Comparison of ENCODE assay signal across 10 cellular contexts in genomic region chr5:132778129-132778528, GRCh38. TPM values are rescaled to one million over a fixed set of nuclear protein-coding genes. Genes with fewer than 3 reads are reported as not detected.
DNase-seq lines count a peak whose midpoint lies in the region; ATAC-seq, FAIRE-seq and TF ChIP-seq lines count a peak whose summit lies in the region.
"Had no signal": no experiment of that assay in that cellular context is flagged by ENCODE, and none has a peak within 500 bp of the region (broad histone marks: within the 10 kb centered on the region; RNA-seq: fewer than 3 reads in every experiment).

No MANE protein-coding gene starts in this region.

- H3K36me3 Mint-ChIP-seq in activated CD8-positive, alpha-beta memory T cell treated with anti-CD3 and anti-CD28 coated beads, Interleukin-2, amount 10 ng/mL, durations not matched to agents 7 days and 5 days = no peaks in the 10 kb centered on the region
- H3K36me3 Mint-ChIP-seq in astrocyte (ENCODE audit: low read depth, unreplicated experiment) = peaks cover 3% of the 10 kb centered on the region

- 86% methylated on average over 4 of the region's 4 CpGs for WGBS in right lobe of liver (ENCODE audit: insufficient coverage, low coverage, low lambda C conversion rate, missing lambda C conversion rate)

- CTCF ChIA-PET in activated CD8-positive, alpha-beta memory T cell treated with anti-CD3 and anti-CD28 coated beads, Interleukin-2, amount 10 ng/mL, durations not matched to agents 7 days and 5 days (lab: Charles Lee) = interaction anchor here (1.1 to 1.7 kb wide), 4 partner anchors 20 to 251 kb away, joined by 3 to 8 read pairs (median 4); no protein-coding TSS in a partner anchor

- H3K4me1 Mint-ChIP-seq in activated CD8-positive, alpha-beta memory T cell treated with anti-CD3 and anti-CD28 coated beads, Interleukin-2, amount 10 ng/mL, durations not matched to agents 7 days and 5 days = peaks cover 26% of the 10 kb centered on the region
- peaks cover 42% of the 10 kb centered on the region for H3K4me1 Mint-ChIP-seq in astrocyte (ENCODE audit: low read depth, unreplicated experiment)

- peak overlapping the region; percentile 72 for H3K4me3 Mint-ChIP-seq in activated CD8-positive, alpha-beta memory T cell treated with anti-CD3 and anti-CD28 coated beads, Interleukin-2, amount 10 ng/mL, durations not matched to agents 7 days and 5 days
- H3K4me3 Mint-ChIP-seq in astrocyte (ENCODE audit: unreplicated experiment) = peak overlapping the region; percentile 82

- H3K27ac ChIP-seq in astrocyte (ENCODE audit: low read depth, low read length) (no peak overlapping the region), right lobe of liver (no peak overlapping the region), substantia nigra (ENCODE audit: low read depth, low read length, poor library complexity, severe bottlenecking) (peak overlapping the region; percentile 99)

- peak overlapping the region; percentile 94 for H3K4me2 ChIP-seq in astrocyte (ENCODE audit: low read length)

- no peak overlapping the region for H3K9ac ChIP-seq in astrocyte (ENCODE audit: low read length)

- no peaks in the 10 kb centered on the region for H3K9me3 ChIP-seq in astrocyte (ENCODE audit: insufficient read depth, low read depth, low read length)
- H3K9me3 ChIP-seq in right lobe of liver = no peaks in the 10 kb centered on the region

- H4K20me1 ChIP-seq in astrocyte (ENCODE audit: insufficient read depth, low read length) = peaks cover 29% of the 10 kb centered on the region

- H2AFZ ChIP-seq in astrocyte (ENCODE audit: low read depth, low read length) = peak overlapping the region; percentile 94

- H3K4me3 ChIP-seq in astrocyte (ENCODE audit: insufficient read depth, low read depth, low read length) (peak overlapping the region; percentile 77), right lobe of liver (peak overlapping the region in 2 of 3 donors; percentile 78)

- TF ChIP-seq POLR2A in right lobe of liver (IDR thresholded peaks at IDR 0.05) = no peak

- FAIRE-seq in astrocyte (lab: Jason Lieb, UNC) = no peak

- intact Hi-C loops in right lobe of liver (cut with DNase I) = no loop called here

- H3K27me3 Mint-ChIP-seq in activated CD8-positive, alpha-beta memory T cell treated with anti-CD3 and anti-CD28 coated beads, Interleukin-2, amount 10 ng/mL, durations not matched to agents 7 days and 5 days = peaks cover 32% of the 10 kb centered on the region
- H3K27me3 Mint-ChIP-seq in astrocyte (ENCODE audit: low read depth, unreplicated experiment) = no peaks in the 10 kb centered on the region

- DNase-seq in activated CD8-positive, alpha-beta memory T cell treated with anti-CD3 and anti-CD28 coated beads, Interleukin-2, amount 10 ng/mL, durations not matched to agents 7 days and 5 days = no peak
- DNase-seq in activated CD8-positive, alpha-beta memory T cell treated with anti-CD3 and anti-CD28 coated beads, Interleukin-2, amount 50 U/mL, for 4 hours = no peak
- DNase-seq in astrocyte (ENCODE audit: low read depth) (no peak), right lobe of liver (no peak), substantia nigra (lab: John Stamatoyannopoulos, UW) (peak in 2 of 49 donors; percentile 39 to 47), SHP77 treated with DMSO at 0.1 percent for 48 hours (lab: John Stamatoyannopoulos, UW) (no peak)
- DNase-seq: RPMI8226 had no signal

- peaks cover 44% of the 10 kb centered on the region for H3K79me2 ChIP-seq in astrocyte (ENCODE audit: insufficient read depth, low read length)

- TF ChIP-seq CTCF in astrocyte (IDR thresholded peaks at IDR 0.05; ENCODE audit: insufficient read depth, low read depth, low read length) = no peak
- no peak for TF ChIP-seq CTCF in right lobe of liver (IDR thresholded peaks at IDR 0.05)

- H3K27ac Mint-ChIP-seq in activated CD8-positive, alpha-beta memory T cell treated with anti-CD3 and anti-CD28 coated beads, Interleukin-2, amount 10 ng/mL, durations not matched to agents 7 days and 5 days = peak overlapping the region; percentile 54
- peak overlapping the region; percentile 71 for H3K27ac Mint-ChIP-seq in astrocyte (ENCODE audit: unreplicated experiment)

- no peaks in the 10 kb centered on the region for H3K36me3 ChIP-seq in astrocyte (ENCODE audit: insufficient read depth, low read length)
- no peaks in the 10 kb centered on the region for H3K36me3 ChIP-seq in right lobe of liver

- H3K9me3 Mint-ChIP-seq in activated CD8-positive, alpha-beta memory T cell treated with anti-CD3 and anti-CD28 coated beads, Interleukin-2, amount 10 ng/mL, durations not matched to agents 7 days and 5 days (ENCODE audit: low read depth) = no peaks in the 10 kb centered on the region
- no peaks in the 10 kb centered on the region for H3K9me3 Mint-ChIP-seq in astrocyte (ENCODE audit: unreplicated experiment)

- H3K4me1 ChIP-seq in astrocyte (ENCODE audit: insufficient read depth, low read length) (peaks cover 11% of the 10 kb centered on the region), right lobe of liver (peaks cover 0 to 5% (median 0%) of the 10 kb centered on the region in 4 donors)

- H3K27me3 ChIP-seq in astrocyte (ENCODE audit: insufficient read depth, low read length) (no peaks in the 10 kb centered on the region), right lobe of liver (no peaks in the 10 kb centered on the region)

- ATAC-seq in activated CD8-positive, alpha-beta memory T cell treated with anti-CD3 and anti-CD28 coated beads, Interleukin-2, amount 10 ng/mL, durations not matched to agents 7 days and 5 days = no peak
- ATAC-seq in right lobe of liver = no peak
- ATAC-seq in HG03342 (IDR thresholded peaks at IDR 0.05; ENCODE audit: unreplicated experiment) = no peak
- ATAC-seq in HG02798 (IDR thresholded peaks at IDR 0.05; ENCODE audit: poor library complexity, unreplicated experiment) = no peak

RNA-seq across cellular contexts. Expression of gene SEPTIN8, which starts 1.1 kb away (rescaled TPM):
- 10 to 100 TPM; 43.7 to 57.3 TPM for total RNA-seq in activated CD8-positive, alpha-beta memory T cell treated with anti-CD3 and anti-CD28 coated beads, Interleukin-2, amount 10 ng/mL, durations not matched to agents 7 days and 5 days
- total RNA-seq in astrocyte = 97.5 and 106 TPM in 2 replicates
- 10 to 100 TPM in 5 of 6 experiments, 1 to 10 TPM in 1; 8.0 to 15.9 (median 13.3) TPM for total RNA-seq in right lobe of liver

RNA-seq across cellular contexts. Expression of gene CCNI2, which starts 30.9 kb away (rescaled TPM):
- 10 to 100 TPM; 16.7 to 52.5 TPM for total RNA-seq in activated CD8-positive, alpha-beta memory T cell treated with anti-CD3 and anti-CD28 coated beads, Interleukin-2, amount 10 ng/mL, durations not matched to agents 7 days and 5 days
- total RNA-seq in astrocyte = 0.16 and 0.24 TPM in 2 replicates
- under 1 TPM in 1 of 6 experiments, not detected in 5; 0.11 TPM for total RNA-seq in right lobe of liver
- total RNA-seq: myocyte had no signal

RNA-seq across cellular contexts. Expression of gene SOWAHA, which starts 35.0 kb away (rescaled TPM):
- under 1 TPM in 1 of 2 experiments, not detected in 1; 0.42 TPM for total RNA-seq in activated CD8-positive, alpha-beta memory T cell treated with anti-CD3 and anti-CD28 coated beads, Interleukin-2, amount 10 ng/mL, durations not matched to agents 7 days and 5 days
- total RNA-seq in astrocyte (0.10 and 0.20 TPM in 2 replicates), right lobe of liver (1 to 10 TPM in 5 of 6 experiments, under 1 TPM in 1; 0.95 to 4.7 (median 1.4) TPM)

RNA-seq across cellular contexts. Expression of gene KIF3A, which starts 40.8 kb away (rescaled TPM):
- 10 to 100 TPM; 18.2 to 38.8 TPM for total RNA-seq in activated CD8-positive, alpha-beta memory T cell treated with anti-CD3 and anti-CD28 coated beads, Interleukin-2, amount 10 ng/mL, durations not matched to agents 7 days and 5 days
- 25.4 and 25.6 TPM in 2 replicates for total RNA-seq in astrocyte
- total RNA-seq in right lobe of liver = 1 to 10 TPM; 1.3 to 4.2 (median 2.1) TPM

RNA-seq across cellular contexts. Expression of gene SHROOM1, which starts 52.3 kb away (rescaled TPM):
- 10 to 100 TPM in 1 of 2 experiments, 1 to 10 TPM in 1; 4.4 to 11.5 TPM for total RNA-seq in activated CD8-positive, alpha-beta memory T cell treated with anti-CD3 and anti-CD28 coated beads, Interleukin-2, amount 10 ng/mL, durations not matched to agents 7 days and 5 days
- total RNA-seq in astrocyte = 5.0 TPM in 2 replicates
- 10 to 100 TPM; 29.5 to 96.1 (median 77.4) TPM for total RNA-seq in right lobe of liver

Comparison
In these comparisons a context has a peak if more than half of its experiments do, and no peak if none do; other contexts are left out.
1. RNA of gene CCNI2, which starts 30.9 kb away (total RNA-seq): 16.7 to 52.5 TPM in activated CD8-positive, alpha-beta memory T cell treated with anti-CD3 and anti-CD28 coated beads, Interleukin-2, amount 10 ng/mL, durations not matched to agents 7 days and 5 days; 0.16 to 0.24 TPM in astrocyte and 0.11 TPM in right lobe of liver; every median in the first group is over 10 times any median in the second.